ENCODE assay signal across 29 cellular contexts in the genomic region with DNA sequence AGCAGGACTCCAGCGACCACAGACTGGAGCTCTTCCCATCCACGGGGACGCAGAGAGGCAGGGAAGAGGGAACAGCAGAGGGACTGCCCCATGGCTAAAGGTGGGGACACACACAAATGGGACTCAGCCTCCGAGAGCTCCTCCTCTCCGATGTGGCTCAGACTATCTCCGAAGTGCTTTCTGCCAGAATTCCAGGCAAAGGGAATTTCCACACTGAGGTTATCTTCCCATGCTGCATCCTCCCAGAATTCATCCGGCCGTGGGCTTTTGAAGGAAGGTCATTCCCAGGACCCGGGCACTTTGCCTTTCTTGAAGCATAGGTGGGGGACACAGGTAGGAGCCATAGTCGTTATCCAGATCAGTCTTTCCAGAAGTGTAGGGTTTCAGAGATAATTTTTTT.
"Had no signal": no experiment of that assay in that cellular context is flagged by ENCODE, and none has a peak within 500 bp of the region (broad histone marks: within the 10 kb centered on the region; RNA-seq: fewer than 3 reads in every experiment).

No MANE protein-coding gene starts in this region.

- H3K4me2 ChIP-seq: hepatocyte, neural progenitor cell, smooth muscle cell had no signal

- H3K27ac ChIP-seq: heart right ventricle, hepatocyte, left lung, neural progenitor cell, neutrophil, parathyroid adenoma, right atrium auricular region, right lobe of liver, stomach, testis, thyroid gland, transverse colon, upper lobe of right lung, vagina had no signal

- DNase-seq: heart right ventricle; islet precursor cell; kidney glomerular epithelial cell; left colon; left lung; naive thymus-derived CD8-positive, alpha-beta T cell; nephron progenitor cell; occipital lobe; right lobe of liver; stimulated activated CD4-positive, alpha-beta T cell treated with anti-CD3 and anti-CD28 coated beads, Interleukin-1b, Interleukin-23, amount 100 ng/mL, for 48 hours; stimulated activated CD4-positive, alpha-beta T cell treated with anti-CD3 and anti-CD28 coated beads, Interleukin-2, amount 100 ng/mL, for 48 hours; stimulated activated CD4-positive, alpha-beta T cell treated with anti-CD3 and anti-CD28 coated beads, Interleukin-4, amount 100 ng/mL, for 4 hours; stimulated activated CD8-positive, alpha-beta memory T cell treated with anti-CD3 and anti-CD28 coated beads, Interleukin-4, amount 100 ng/mL, for 48 hours; stimulated activated naive B cell treated with anti-CD40 and anti-IgM and Interleukin-4, amounts not matched to agents 10 μg/mL and 1 μg/mL and 100 μg/mL, for 72 hours; stimulated activated naive CD8-positive, alpha-beta T cell treated with anti-CD3 and anti-CD28 coated beads, Interleukin-15, Interleukin-2, amounts not matched to agents 100 U/mL and 50 U/mL, for 24 hours; stomach; testis; thyroid gland; transverse colon; upper lobe of right lung had no signal

- H3K9ac ChIP-seq: neural progenitor cell, parathyroid adenoma had no signal

- H3K36me3 Mint-ChIP-seq: memory B cell; naive thymus-derived CD8-positive, alpha-beta T cell; stimulated activated naive B cell treated with anti-CD40 and anti-IgM and Interleukin-4, amounts not matched to agents 10 μg/mL and 1 μg/mL and 100 μg/mL, for 72 hours had no signal

- H2AFZ ChIP-seq: hepatocyte, neural progenitor cell, parathyroid adenoma had no signal

- H3K9me3 ChIP-seq: heart right ventricle, left lung, neutrophil, right atrium auricular region, right lobe of liver, stomach, testis, thyroid gland, transverse colon, upper lobe of right lung, vagina had no signal

- H3K4me1 Mint-ChIP-seq: naive thymus-derived CD8-positive, alpha-beta T cell had no signal

- H3K4me3 Mint-ChIP-seq: memory B cell; naive thymus-derived CD8-positive, alpha-beta T cell; nephron progenitor cell; neural progenitor cell; stimulated activated naive B cell treated with anti-CD40 and anti-IgM and Interleukin-4, amounts not matched to agents 10 μg/mL and 1 μg/mL and 100 μg/mL, for 72 hours had no signal

- H3K79me2 ChIP-seq: hepatocyte, parathyroid adenoma had no signal

- H3K27me3 ChIP-seq: hepatocyte, neural progenitor cell, neutrophil, right atrium auricular region, right lobe of liver, stomach, testis, thyroid gland, transverse colon, upper lobe of right lung, vagina had no signal

- H3K36me3 ChIP-seq: heart right ventricle, left lung, neural progenitor cell, neutrophil, right atrium auricular region, right lobe of liver, stomach, thyroid gland, transverse colon, upper lobe of right lung, vagina had no signal

- ATAC-seq: left colon; left lung; naive thymus-derived CD8-positive, alpha-beta T cell; right lobe of liver; stimulated activated naive B cell treated with anti-CD40 and anti-IgM and Interleukin-4, amounts not matched to agents 10 μg/mL and 1 μg/mL and 100 μg/mL, for 72 hours; stimulated activated naive CD8-positive, alpha-beta T cell treated with anti-CD3 and anti-CD28 coated beads, Interleukin-15, Interleukin-2, amounts not matched to agents 100 U/mL and 50 U/mL, for 24 hours; upper lobe of right lung had no signal

- H3K27ac Mint-ChIP-seq: memory B cell; naive thymus-derived CD8-positive, alpha-beta T cell; nephron progenitor cell; neural progenitor cell; stimulated activated naive B cell treated with anti-CD40 and anti-IgM and Interleukin-4, amounts not matched to agents 10 μg/mL and 1 μg/mL and 100 μg/mL, for 72 hours had no signal

- H3K9me3 Mint-ChIP-seq: memory B cell; naive thymus-derived CD8-positive, alpha-beta T cell; neural progenitor cell; stimulated activated naive B cell treated with anti-CD40 and anti-IgM and Interleukin-4, amounts not matched to agents 10 μg/mL and 1 μg/mL and 100 μg/mL, for 72 hours had no signal

- H3K4me3 ChIP-seq: heart right ventricle, hepatocyte, left lung, lung, neural progenitor cell, right atrium auricular region, right lobe of liver, smooth muscle cell, stomach, testis, thyroid gland, transverse colon, upper lobe of right lung, vagina had no signal

- H3K4me1 ChIP-seq: right atrium auricular region had no signal
